Comparison of ENCODE assay signal across 18 cellular contexts in the genomic region with DNA sequence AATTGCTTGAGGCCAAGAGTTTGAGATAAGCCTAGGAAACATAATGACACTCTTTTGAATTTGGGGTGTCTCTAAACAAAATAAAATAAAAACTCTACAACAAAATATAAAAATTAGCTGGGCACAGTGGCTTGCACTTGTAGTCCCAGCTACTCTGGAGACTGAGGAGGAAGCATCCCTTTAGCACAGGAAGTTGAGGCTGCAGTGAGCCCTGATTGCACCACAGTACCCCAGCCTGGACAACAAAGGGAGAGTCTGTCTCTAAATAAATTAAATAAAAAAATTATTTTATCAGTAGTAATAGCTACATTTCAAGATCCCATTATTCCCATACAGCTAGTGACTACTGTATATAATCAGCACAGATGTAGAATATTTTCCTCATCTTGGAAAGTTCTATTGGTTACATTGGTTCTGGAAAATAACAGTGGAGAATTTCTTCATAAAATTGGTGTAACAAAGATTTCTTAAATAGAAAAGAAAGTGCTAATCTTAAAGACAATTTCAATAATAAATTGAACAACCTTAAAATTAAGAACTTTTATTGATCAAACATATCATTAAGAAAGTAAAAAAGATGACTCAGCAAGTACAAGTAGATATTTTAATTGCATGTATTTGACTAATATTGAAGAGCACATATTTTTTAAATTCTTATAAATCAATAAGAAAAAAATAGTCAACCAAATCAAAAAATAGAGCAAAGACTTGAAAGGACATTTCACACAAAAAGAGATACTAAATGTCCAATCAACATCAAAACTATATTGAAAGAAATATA.
DNase-seq lines count a peak whose midpoint lies in the region; ATAC-seq, FAIRE-seq and TF ChIP-seq lines count a peak whose summit lies in the region.
"Had no signal": no experiment of that assay in that cellular context is flagged by ENCODE, and none has a peak within 500 bp of the region (broad histone marks: within the 10 kb centered on the region; RNA-seq: fewer than 3 reads in every experiment).

No MANE protein-coding gene starts in this region.

- no peak for ATAC-seq in Right ventricle myocardium inferior
- ATAC-seq in CD4-positive, alpha-beta T cell (ENCODE audit: poor library complexity): no peak

- peaks cover 6% of the 10 kb centered on the region for H3K9me3 Mint-ChIP-seq in CD4-positive, alpha-beta T cell

- H3K36me3 Mint-ChIP-seq in CD4-positive, alpha-beta T cell (ENCODE audit: low read depth): no peaks in the 10 kb centered on the region

- H3K27me3 ChIP-seq in CD4-positive, alpha-beta T cell (ENCODE audit: control insufficient read depth, insufficient read depth, low read length): no peaks in the 10 kb centered on the region

- H3K27me3 Mint-ChIP-seq in CD4-positive, alpha-beta T cell: no peaks in the 10 kb centered on the region

- TF ChIP-seq CTCF in CD4-positive, alpha-beta T cell (IDR thresholded peaks at IDR 0.05): no peak

- intact Hi-C loops in Right ventricle myocardium inferior (cut with DNase I): no loop called here
- intact Hi-C loops in cardiac septum (cut with DNase I): no loop called here
- intact Hi-C loops in CD4-positive, alpha-beta T cell (cut with DNase I, micrococcal nuclease): no loop called here

- FAIRE-seq in TTC549 (lab: Jason Lieb, UNC): peak; percentile 76
- FAIRE-seq: GM19239 had no signal

- POLR2A ChIA-PET in CD4-positive, alpha-beta T cell (lab: Charles Lee): no interaction called here

- H3K4me3 Mint-ChIP-seq in CD4-positive, alpha-beta T cell: no peak overlapping the region

- CTCF ChIA-PET in CD4-positive, alpha-beta T cell (lab: Charles Lee): no interaction called here

- no peaks in the 10 kb centered on the region for H3K4me1 Mint-ChIP-seq in CD4-positive, alpha-beta T cell (ENCODE audit: low read depth)

- DNase-seq in Right ventricle myocardium inferior (ENCODE audit: missing footprints) (peak; percentile 31), cardiac septum (ENCODE audit: low spot score) (no peak), Kasumi-1 (lab: John Stamatoyannopoulos, UW) (peak; percentile 52 to 61), NCI-H2227 (lab: John Stamatoyannopoulos, UW; ENCODE audit: unreplicated experiment) (no peak), HPDE6-E6E7 (ENCODE audit: extremely low spot score) (no peak)
- no peak for DNase-seq in CD4-positive, alpha-beta T cell
- DNase-seq: Caco-2, DMS153, NCI-H1092 treated with DMSO at 0.1 percent for 48 hours, NCI-H1694, NCI-H2227 treated with DMSO at 0.1 percent for 48 hours, NCI-H524 treated with DMSO at 0.1 percent for 48 hours, RPMI8226, T-helper 1 cell had no signal

- no peak overlapping the region for H3K27ac Mint-ChIP-seq in CD4-positive, alpha-beta T cell

- H3K27ac ChIP-seq in CD4-positive, alpha-beta T cell (ENCODE audit: low read depth, low read length): no peak overlapping the region
- H3K27ac ChIP-seq: C4-2B had no signal

- no peaks in the 10 kb centered on the region for H3K9me3 ChIP-seq in CD4-positive, alpha-beta T cell (ENCODE audit: control insufficient read depth, low read length)
- H3K9me3 ChIP-seq: Caco-2, HAP-1 had no signal

Comparison
In these comparisons a context has a peak if more than half of its experiments do, and no peak if none do; other contexts are left out.
1. DNase-seq: peak in Right ventricle myocardium inferior (single experiment) and Kasumi-1 (2 of 2); none in cardiac septum (single experiment), NCI-H2227 (single experiment), HPDE6-E6E7 (single experiment) and CD4-positive, alpha-beta T cell (0 of 10).